Comparison of ENCODE assay signal across 9 cellular contexts in the genomic region with DNA sequence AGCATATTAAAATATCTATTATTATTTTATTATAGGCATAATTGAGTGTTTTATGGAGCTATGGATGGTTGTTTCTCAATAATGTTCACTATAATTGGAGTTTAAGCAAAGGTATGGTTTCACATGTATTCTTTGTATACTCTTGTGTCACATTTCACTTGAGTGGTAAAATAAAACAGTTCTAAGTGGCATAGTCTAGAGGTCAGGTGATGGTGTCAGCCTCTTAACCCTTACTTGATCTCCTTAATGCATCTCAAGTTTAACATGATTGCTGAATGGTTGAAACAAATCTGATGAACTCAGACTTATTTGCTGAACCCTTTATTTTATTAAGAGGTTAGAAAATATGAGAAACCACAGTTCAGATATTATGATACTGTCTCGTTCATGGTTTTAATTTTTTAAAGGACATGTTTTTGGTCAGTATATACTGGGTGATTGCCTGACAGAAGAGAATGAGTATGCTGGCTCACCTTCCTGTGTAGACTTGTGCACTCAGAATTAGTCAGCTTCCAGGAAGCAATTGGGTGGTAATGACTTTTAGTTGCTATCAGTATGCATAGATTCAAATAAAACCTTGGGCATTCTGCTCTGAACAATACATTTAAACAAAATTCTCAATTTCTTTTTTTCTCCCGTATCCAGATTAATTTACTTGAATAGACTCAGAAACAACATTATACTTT. TPM values are rescaled to one million over a fixed set of nuclear protein-coding genes. Genes with fewer than 3 reads are reported as not detected.
DNase-seq lines count a peak whose midpoint lies in the region; ATAC-seq and TF ChIP-seq lines count a peak whose summit lies in the region.
"Had no signal": no experiment of that assay in that cellular context is flagged by ENCODE, and none has a peak within 500 bp of the region (broad histone marks: within the 10 kb centered on the region; RNA-seq: fewer than 3 reads in every experiment).

No MANE protein-coding gene starts in this region.

- no peak for TF ChIP-seq CTCF in esophagus muscularis mucosa (IDR thresholded peaks at IDR 0.05)
- TF ChIP-seq CTCF in uterus (IDR thresholded peaks at IDR 0.05): no peak

- 65% methylated on average over 2 of the region's 2 CpGs for WGBS in esophagus muscularis mucosa

- H3K27ac Mint-ChIP-seq in stimulated activated naive CD8-positive, alpha-beta T cell treated with anti-CD3 and anti-CD28 coated beads, Interleukin-15, amount 100 ng/mL, for 72 hours: no peak overlapping the region

- peak overlapping the region in 1 of 2 donors; percentile 24 for H3K4me3 Mint-ChIP-seq in stimulated activated naive CD8-positive, alpha-beta T cell treated with anti-CD3 and anti-CD28 coated beads, Interleukin-15, amount 100 ng/mL, for 72 hours

- TF ChIP-seq POLR2A in esophagus muscularis mucosa (IDR thresholded peaks at IDR 0.05; ENCODE audit: low read depth) (no peak), uterus (IDR thresholded peaks at IDR 0.05) (no peak)

- no peak for TF ChIP-seq EP300 in esophagus muscularis mucosa (IDR thresholded peaks at IDR 0.05)

- DNase-seq in NCI-H2029 (lab: John Stamatoyannopoulos, UW) (peak; percentile 1), NCI-H2029 treated with DMSO at 0.1 percent for 48 hours (lab: John Stamatoyannopoulos, UW) (no peak), NCI-H460 (ENCODE audit: extremely low read depth, low read depth) (peak; percentile 2), esophagus muscularis mucosa (ENCODE audit: extremely low spot score) (no peak), cerebellar nuclear complex (lab: John Stamatoyannopoulos, UW) (no peak), uterus (no peak)
- peak in 1 of 2 donors; percentile 16 for DNase-seq in stimulated activated naive CD8-positive, alpha-beta T cell treated with anti-CD3 and anti-CD28 coated beads, Interleukin-15, amount 100 ng/mL, for 72 hours
- DNase-seq: effector CD4-positive, alpha-beta T cell had no signal

- no peaks in the 10 kb centered on the region for H3K36me3 ChIP-seq in esophagus muscularis mucosa
- no peaks in the 10 kb centered on the region for H3K36me3 ChIP-seq in uterus

- peaks cover 0 to 9% of the 10 kb centered on the region in 2 donors for H3K9me3 Mint-ChIP-seq in stimulated activated naive CD8-positive, alpha-beta T cell treated with anti-CD3 and anti-CD28 coated beads, Interleukin-15, amount 100 ng/mL, for 72 hours

- no peaks in the 10 kb centered on the region for H3K27me3 Mint-ChIP-seq in stimulated activated naive CD8-positive, alpha-beta T cell treated with anti-CD3 and anti-CD28 coated beads, Interleukin-15, amount 100 ng/mL, for 72 hours

- no peaks in the 10 kb centered on the region for H3K27me3 ChIP-seq in esophagus muscularis mucosa
- H3K27me3 ChIP-seq in uterus: no peaks in the 10 kb centered on the region

- H3K9me3 ChIP-seq in esophagus muscularis mucosa (no peaks in the 10 kb centered on the region), uterus (no peaks in the 10 kb centered on the region)

- peaks cover 27% of the 10 kb centered on the region for H3K4me1 Mint-ChIP-seq in stimulated activated naive CD8-positive, alpha-beta T cell treated with anti-CD3 and anti-CD28 coated beads, Interleukin-15, amount 100 ng/mL, for 72 hours

- H3K4me3 ChIP-seq in esophagus muscularis mucosa (no peak overlapping the region), uterus (no peak overlapping the region)

- peak; percentile 99 for ATAC-seq in stimulated activated naive CD8-positive, alpha-beta T cell treated with anti-CD3 and anti-CD28 coated beads, Interleukin-15, amount 100 ng/mL, for 72 hours
- ATAC-seq in HG02970 (IDR thresholded peaks at IDR 0.05; ENCODE audit: low FRiP score, unreplicated experiment): no peak

- H3K27ac ChIP-seq in esophagus muscularis mucosa (replicated peaks in 1 of 4) (peak overlapping the region; percentile 32 to 57 (median 47)), uterus (no peak overlapping the region)

- H3K4me1 ChIP-seq in esophagus muscularis mucosa: peaks cover 0 to 21% (median 16%) of the 10 kb centered on the region in 4 donors
- H3K4me1 ChIP-seq in uterus: no peaks in the 10 kb centered on the region

- intact Hi-C loops in esophagus muscularis mucosa (cut with DNase I): no loop called here
- intact Hi-C loops in uterus (cut with DNase I; ENCODE audit: low total_unique reads): no loop called here

RNA-seq across cellular contexts. Expression of a gene that starts 51.6 kb away (rescaled TPM):
- total RNA-seq in NCI-H460 (2014; rRNA removed; shearing (Covaris generic)): 4.1 and 6.2 TPM in 2 replicates
- 3.9 and 7.8 TPM in 2 replicates for polyA plus RNA-seq in NCI-H460 (2014; cell fraction: nucleus; rRNA removed)
- total RNA-seq in esophagus muscularis mucosa (10 to 100 TPM; 35.3 to 45.3 (median 40.4) TPM), uterus (10 to 100 TPM in 3 of 4 donors, 1 to 10 TPM in 1; 8.2 to 78.6 (median 29.3) TPM)

Comparison
In these comparisons a context has a peak if more than half of its experiments do, and no peak if none do; other contexts are left out.
1. DNase-seq: peak in NCI-H2029 (single experiment) and NCI-H460 (single experiment); none in NCI-H2029 treated with DMSO at 0.1 percent for 48 hours (single experiment), esophagus muscularis mucosa (single experiment), cerebellar nuclear complex (0 of 2) and uterus (0 of 2).
2. H3K27ac ChIP-seq: peak in esophagus muscularis mucosa (4 of 4); none in uterus (0 of 2).